1 cellular context compared by ENCODE assay signal in the genomic region with DNA sequence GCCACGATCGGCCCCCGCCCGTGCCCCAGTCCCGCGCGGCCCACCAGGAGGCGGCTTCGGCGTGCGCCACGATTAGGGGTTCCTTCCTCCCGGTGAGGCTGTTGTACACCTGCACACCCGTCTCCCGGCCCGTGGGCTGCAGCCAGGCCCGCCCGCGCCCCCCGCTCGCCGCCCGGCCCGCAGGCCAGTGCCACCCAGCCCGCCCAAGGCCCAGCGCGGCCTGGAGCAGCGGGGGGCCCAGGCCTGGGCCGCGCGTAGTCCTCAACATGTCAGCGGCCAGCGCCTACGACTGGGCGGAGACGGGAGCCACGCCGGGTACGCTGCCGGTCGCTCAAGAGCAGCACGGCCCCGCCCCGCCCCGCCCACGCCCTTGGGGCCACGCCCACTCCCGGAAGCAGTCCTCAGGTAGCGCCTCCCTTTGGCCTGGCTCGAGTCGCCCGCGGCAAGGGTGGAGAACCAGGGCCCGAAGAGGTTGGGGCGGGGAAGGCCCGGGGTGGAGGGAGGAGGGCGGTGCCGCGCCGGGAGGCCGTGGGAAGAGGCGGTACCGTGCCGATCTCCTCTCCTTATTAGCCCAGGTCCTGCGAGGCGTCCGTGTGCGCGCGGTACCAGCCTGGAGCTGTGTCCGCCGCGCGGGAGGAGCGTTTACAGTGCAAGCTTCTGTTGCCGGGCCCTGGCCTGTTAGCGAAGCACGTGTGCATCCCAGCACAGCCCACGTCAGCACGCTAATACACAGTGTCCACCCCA.
TF ChIP-seq lines count a peak whose summit lies in the region.

A gene with protein sequence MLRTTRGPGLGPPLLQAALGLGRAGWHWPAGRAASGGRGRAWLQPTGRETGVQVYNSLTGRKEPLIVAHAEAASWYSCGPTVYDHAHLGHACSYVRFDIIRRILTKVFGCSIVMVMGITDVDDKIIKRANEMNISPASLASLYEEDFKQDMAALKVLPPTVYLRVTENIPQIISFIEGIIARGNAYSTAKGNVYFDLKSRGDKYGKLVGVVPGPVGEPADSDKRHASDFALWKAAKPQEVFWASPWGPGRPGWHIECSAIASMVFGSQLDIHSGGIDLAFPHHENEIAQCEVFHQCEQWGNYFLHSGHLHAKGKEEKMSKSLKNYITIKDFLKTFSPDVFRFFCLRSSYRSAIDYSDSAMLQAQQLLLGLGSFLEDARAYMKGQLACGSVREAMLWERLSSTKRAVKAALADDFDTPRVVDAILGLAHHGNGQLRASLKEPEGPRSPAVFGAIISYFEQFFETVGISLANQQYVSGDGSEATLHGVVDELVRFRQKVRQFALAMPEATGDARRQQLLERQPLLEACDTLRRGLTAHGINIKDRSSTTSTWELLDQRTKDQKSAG (minus strand): TSS at position 291 of the 744 bp plus-strand sequence. CDS start 23 bp downstream, at position 268.

TF ChIP-seq in HepG2, 621 proteins besides CTCF, POLR2A, EP300 and RAD21 (continued from another document and continues in another):
- TF ChIP-seq, protein P1, sequence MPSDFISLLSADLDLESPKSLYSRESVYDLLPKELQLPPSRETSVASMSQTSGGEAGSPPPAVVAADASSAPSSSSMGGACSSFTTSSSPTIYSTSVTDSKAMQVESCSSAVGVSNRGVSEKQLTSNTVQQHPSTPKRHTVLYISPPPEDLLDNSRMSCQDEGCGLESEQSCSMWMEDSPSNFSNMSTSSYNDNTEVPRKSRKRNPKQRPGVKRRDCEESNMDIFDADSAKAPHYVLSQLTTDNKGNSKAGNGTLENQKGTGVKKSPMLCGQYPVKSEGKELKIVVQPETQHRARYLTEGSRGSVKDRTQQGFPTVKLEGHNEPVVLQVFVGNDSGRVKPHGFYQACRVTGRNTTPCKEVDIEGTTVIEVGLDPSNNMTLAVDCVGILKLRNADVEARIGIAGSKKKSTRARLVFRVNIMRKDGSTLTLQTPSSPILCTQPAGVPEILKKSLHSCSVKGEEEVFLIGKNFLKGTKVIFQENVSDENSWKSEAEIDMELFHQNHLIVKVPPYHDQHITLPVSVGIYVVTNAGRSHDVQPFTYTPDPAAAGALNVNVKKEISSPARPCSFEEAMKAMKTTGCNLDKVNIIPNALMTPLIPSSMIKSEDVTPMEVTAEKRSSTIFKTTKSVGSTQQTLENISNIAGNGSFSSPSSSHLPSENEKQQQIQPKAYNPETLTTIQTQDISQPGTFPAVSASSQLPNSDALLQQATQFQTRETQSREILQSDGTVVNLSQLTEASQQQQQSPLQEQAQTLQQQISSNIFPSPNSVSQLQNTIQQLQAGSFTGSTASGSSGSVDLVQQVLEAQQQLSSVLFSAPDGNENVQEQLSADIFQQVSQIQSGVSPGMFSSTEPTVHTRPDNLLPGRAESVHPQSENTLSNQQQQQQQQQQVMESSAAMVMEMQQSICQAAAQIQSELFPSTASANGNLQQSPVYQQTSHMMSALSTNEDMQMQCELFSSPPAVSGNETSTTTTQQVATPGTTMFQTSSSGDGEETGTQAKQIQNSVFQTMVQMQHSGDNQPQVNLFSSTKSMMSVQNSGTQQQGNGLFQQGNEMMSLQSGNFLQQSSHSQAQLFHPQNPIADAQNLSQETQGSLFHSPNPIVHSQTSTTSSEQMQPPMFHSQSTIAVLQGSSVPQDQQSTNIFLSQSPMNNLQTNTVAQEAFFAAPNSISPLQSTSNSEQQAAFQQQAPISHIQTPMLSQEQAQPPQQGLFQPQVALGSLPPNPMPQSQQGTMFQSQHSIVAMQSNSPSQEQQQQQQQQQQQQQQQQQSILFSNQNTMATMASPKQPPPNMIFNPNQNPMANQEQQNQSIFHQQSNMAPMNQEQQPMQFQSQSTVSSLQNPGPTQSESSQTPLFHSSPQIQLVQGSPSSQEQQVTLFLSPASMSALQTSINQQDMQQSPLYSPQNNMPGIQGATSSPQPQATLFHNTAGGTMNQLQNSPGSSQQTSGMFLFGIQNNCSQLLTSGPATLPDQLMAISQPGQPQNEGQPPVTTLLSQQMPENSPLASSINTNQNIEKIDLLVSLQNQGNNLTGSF (CRISPR knock-in tag; IDR thresholded peaks at IDR 0.05): peak; percentile 24; the same call in 1 of the 2 replicates
- TF ChIP-seq ZBTB1 (CRISPR knock-in tag; IDR thresholded peaks at IDR 0.05; ENCODE audit: borderline replicate concordance) (no peak), ZNF567 (CRISPR knock-in tag; IDR thresholded peaks at IDR 0.05; ENCODE audit: borderline replicate concordance) (no peak), SCMH1 (CRISPR knock-in tag; IDR thresholded peaks at IDR 0.05; ENCODE audit: borderline replicate concordance) (no peak), MED8 (CRISPR knock-in tag; IDR thresholded peaks at IDR 0.05; ENCODE audit: insufficient replicate concordance) (no peak), GPN1 (CRISPR knock-in tag; IDR thresholded peaks at IDR 0.05; ENCODE audit: borderline replicate concordance) (no peak), ZNF234 (CRISPR knock-in tag; conservative IDR thresholded peaks at IDR 0.05) (no peak), ZEB1 (IDR thresholded peaks at IDR 0.05; ENCODE audit: insufficient replicate concordance, low read depth) (no peak), FOXK2 (IDR thresholded peaks at IDR 0.05) (no peak; the same call in 1 of the 2 replicates), ZMAT3 (CRISPR knock-in tag; conservative IDR thresholded peaks at IDR 0.05) (0 out of 2 replicates have a peak, but pooled peaks have one; percentile 68), DR1 (CRISPR knock-in tag; IDR thresholded peaks at IDR 0.05) (peak; percentile 87; the same call in 1 of the 2 replicates), ZNF562 (CRISPR knock-in tag; IDR thresholded peaks at IDR 0.05; ENCODE audit: borderline replicate concordance) (no peak), ZFP82 (CRISPR knock-in tag; IDR thresholded peaks at IDR 0.05; ENCODE audit: borderline replicate concordance) (no peak), ZBTB42 (CRISPR knock-in tag; IDR thresholded peaks at IDR 0.05) (no peak), IKZF4 (CRISPR knock-in tag; IDR thresholded peaks at IDR 0.05; ENCODE audit: borderline replicate concordance, low read depth, not compliant biosample characterization) (no peak)
- TF ChIP-seq, protein P2, sequence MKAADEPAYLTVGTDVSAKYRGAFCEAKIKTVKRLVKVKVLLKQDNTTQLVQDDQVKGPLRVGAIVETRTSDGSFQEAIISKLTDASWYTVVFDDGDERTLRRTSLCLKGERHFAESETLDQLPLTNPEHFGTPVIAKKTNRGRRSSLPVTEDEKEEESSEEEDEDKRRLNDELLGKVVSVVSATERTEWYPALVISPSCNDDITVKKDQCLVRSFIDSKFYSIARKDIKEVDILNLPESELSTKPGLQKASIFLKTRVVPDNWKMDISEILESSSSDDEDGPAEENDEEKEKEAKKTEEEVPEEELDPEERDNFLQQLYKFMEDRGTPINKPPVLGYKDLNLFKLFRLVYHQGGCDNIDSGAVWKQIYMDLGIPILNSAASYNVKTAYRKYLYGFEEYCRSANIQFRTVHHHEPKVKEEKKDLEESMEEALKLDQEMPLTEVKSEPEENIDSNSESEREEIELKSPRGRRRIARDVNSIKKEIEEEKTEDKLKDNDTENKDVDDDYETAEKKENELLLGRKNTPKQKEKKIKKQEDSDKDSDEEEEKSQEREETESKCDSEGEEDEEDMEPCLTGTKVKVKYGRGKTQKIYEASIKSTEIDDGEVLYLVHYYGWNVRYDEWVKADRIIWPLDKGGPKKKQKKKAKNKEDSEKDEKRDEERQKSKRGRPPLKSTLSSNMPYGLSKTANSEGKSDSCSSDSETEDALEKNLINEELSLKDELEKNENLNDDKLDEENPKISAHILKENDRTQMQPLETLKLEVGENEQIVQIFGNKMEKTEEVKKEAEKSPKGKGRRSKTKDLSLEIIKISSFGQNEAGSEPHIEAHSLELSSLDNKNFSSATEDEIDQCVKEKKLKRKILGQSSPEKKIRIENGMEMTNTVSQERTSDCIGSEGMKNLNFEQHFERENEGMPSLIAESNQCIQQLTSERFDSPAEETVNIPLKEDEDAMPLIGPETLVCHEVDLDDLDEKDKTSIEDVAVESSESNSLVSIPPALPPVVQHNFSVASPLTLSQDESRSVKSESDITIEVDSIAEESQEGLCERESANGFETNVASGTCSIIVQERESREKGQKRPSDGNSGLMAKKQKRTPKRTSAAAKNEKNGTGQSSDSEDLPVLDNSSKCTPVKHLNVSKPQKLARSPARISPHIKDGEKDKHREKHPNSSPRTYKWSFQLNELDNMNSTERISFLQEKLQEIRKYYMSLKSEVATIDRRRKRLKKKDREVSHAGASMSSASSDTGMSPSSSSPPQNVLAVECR (CRISPR knock-in tag; IDR thresholded peaks at IDR 0.05; ENCODE audit: borderline replicate concordance): peak; percentile 89; the same call in 1 of the 2 replicates
- TF ChIP-seq, protein P3, sequence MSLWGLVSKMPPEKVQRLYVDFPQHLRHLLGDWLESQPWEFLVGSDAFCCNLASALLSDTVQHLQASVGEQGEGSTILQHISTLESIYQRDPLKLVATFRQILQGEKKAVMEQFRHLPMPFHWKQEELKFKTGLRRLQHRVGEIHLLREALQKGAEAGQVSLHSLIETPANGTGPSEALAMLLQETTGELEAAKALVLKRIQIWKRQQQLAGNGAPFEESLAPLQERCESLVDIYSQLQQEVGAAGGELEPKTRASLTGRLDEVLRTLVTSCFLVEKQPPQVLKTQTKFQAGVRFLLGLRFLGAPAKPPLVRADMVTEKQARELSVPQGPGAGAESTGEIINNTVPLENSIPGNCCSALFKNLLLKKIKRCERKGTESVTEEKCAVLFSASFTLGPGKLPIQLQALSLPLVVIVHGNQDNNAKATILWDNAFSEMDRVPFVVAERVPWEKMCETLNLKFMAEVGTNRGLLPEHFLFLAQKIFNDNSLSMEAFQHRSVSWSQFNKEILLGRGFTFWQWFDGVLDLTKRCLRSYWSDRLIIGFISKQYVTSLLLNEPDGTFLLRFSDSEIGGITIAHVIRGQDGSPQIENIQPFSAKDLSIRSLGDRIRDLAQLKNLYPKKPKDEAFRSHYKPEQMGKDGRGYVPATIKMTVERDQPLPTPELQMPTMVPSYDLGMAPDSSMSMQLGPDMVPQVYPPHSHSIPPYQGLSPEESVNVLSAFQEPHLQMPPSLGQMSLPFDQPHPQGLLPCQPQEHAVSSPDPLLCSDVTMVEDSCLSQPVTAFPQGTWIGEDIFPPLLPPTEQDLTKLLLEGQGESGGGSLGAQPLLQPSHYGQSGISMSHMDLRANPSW (CRISPR knock-in tag; IDR thresholded peaks at IDR 0.05; ENCODE audit: borderline replicate concordance): no peak
- TF ChIP-seq, protein P4, sequence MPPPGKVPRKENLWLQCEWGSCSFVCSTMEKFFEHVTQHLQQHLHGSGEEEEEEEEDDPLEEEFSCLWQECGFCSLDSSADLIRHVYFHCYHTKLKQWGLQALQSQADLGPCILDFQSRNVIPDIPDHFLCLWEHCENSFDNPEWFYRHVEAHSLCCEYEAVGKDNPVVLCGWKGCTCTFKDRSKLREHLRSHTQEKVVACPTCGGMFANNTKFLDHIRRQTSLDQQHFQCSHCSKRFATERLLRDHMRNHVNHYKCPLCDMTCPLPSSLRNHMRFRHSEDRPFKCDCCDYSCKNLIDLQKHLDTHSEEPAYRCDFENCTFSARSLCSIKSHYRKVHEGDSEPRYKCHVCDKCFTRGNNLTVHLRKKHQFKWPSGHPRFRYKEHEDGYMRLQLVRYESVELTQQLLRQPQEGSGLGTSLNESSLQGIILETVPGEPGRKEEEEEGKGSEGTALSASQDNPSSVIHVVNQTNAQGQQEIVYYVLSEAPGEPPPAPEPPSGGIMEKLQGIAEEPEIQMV (CRISPR knock-in tag; IDR thresholded peaks at IDR 0.05; ENCODE audit: low read depth): 0 out of 2 replicates have a peak, but pooled peaks have one; percentile 8
- TF ChIP-seq, protein P5, sequence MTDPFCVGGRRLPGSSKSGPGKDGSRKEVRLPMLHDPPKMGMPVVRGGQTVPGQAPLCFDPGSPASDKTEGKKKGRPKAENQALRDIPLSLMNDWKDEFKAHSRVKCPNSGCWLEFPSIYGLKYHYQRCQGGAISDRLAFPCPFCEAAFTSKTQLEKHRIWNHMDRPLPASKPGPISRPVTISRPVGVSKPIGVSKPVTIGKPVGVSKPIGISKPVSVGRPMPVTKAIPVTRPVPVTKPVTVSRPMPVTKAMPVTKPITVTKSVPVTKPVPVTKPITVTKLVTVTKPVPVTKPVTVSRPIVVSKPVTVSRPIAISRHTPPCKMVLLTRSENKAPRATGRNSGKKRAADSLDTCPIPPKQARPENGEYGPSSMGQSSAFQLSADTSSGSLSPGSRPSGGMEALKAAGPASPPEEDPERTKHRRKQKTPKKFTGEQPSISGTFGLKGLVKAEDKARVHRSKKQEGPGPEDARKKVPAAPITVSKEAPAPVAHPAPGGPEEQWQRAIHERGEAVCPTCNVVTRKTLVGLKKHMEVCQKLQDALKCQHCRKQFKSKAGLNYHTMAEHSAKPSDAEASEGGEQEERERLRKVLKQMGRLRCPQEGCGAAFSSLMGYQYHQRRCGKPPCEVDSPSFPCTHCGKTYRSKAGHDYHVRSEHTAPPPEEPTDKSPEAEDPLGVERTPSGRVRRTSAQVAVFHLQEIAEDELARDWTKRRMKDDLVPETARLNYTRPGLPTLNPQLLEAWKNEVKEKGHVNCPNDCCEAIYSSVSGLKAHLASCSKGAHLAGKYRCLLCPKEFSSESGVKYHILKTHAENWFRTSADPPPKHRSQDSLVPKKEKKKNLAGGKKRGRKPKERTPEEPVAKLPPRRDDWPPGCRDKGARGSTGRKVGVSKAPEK (CRISPR knock-in tag; IDR thresholded peaks at IDR 0.05; ENCODE audit: borderline replicate concordance): no peak
- TF ChIP-seq, protein P6, sequence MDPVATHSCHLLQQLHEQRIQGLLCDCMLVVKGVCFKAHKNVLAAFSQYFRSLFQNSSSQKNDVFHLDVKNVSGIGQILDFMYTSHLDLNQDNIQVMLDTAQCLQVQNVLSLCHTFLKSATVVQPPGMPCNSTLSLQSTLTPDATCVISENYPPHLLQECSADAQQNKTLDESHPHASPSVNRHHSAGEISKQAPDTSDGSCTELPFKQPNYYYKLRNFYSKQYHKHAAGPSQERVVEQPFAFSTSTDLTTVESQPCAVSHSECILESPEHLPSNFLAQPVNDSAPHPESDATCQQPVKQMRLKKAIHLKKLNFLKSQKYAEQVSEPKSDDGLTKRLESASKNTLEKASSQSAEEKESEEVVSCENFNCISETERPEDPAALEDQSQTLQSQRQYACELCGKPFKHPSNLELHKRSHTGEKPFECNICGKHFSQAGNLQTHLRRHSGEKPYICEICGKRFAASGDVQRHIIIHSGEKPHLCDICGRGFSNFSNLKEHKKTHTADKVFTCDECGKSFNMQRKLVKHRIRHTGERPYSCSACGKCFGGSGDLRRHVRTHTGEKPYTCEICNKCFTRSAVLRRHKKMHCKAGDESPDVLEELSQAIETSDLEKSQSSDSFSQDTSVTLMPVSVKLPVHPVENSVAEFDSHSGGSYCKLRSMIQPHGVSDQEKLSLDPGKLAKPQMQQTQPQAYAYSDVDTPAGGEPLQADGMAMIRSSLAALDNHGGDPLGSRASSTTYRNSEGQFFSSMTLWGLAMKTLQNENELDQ (CRISPR knock-in tag; IDR thresholded peaks at IDR 0.05; ENCODE audit: borderline replicate concordance): no peak
- TF ChIP-seq, protein P7, sequence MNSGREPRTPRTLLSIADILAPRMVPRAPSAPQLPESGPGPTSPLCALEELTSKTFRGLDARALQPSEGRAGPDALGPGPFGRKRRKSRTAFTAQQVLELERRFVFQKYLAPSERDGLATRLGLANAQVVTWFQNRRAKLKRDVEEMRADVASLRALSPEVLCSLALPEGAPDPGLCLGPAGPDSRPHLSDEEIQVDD (CRISPR knock-in tag; IDR thresholded peaks at IDR 0.05; ENCODE audit: borderline replicate concordance): peak; percentile 64; the same call in 1 of the 2 replicates
- TF ChIP-seq, protein P8, sequence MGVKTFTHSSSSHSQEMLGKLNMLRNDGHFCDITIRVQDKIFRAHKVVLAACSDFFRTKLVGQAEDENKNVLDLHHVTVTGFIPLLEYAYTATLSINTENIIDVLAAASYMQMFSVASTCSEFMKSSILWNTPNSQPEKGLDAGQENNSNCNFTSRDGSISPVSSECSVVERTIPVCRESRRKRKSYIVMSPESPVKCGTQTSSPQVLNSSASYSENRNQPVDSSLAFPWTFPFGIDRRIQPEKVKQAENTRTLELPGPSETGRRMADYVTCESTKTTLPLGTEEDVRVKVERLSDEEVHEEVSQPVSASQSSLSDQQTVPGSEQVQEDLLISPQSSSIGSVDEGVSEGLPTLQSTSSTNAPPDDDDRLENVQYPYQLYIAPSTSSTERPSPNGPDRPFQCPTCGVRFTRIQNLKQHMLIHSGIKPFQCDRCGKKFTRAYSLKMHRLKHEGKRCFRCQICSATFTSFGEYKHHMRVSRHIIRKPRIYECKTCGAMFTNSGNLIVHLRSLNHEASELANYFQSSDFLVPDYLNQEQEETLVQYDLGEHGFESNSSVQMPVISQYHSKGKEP (CRISPR knock-in tag; IDR thresholded peaks at IDR 0.05): no peak
